Comparison of ENCODE assay signal across 13 cellular contexts in genomic region chr12:64587447-64587846, GRCh38.
"Had no signal": no experiment of that assay in that cellular context is flagged by ENCODE, and none has a peak within 500 bp of the region (broad histone marks: within the 10 kb centered on the region; RNA-seq: fewer than 3 reads in every experiment).

No MANE protein-coding gene starts in this region.

- FAIRE-seq: kidney had no signal

- H3K9me3 ChIP-seq: left ventricle myocardium inferior, ovary, stomach, thoracic aorta had no signal

- H3K27ac ChIP-seq: cardiac muscle cell, left ventricle myocardium inferior, ovary, stomach, thoracic aorta had no signal

- ATAC-seq: esophagus mucosa had no signal

- H3K27me3 ChIP-seq: cardiac muscle cell, ovary, stomach had no signal

- H3K36me3 ChIP-seq: cardiac muscle cell, left ventricle myocardium inferior, ovary, stomach, thoracic aorta had no signal

- DNase-seq: activated CD4-positive, alpha-beta T cell treated with anti-CD3 and anti-CD28 coated beads, Interleukin-2, amount 10 ng/mL, durations not matched to agents 7 days and 5 days; activated naive CD4-positive, alpha-beta T cell treated with anti-CD3 and anti-CD28 coated beads for 36 hours; dorsolateral prefrontal cortex; hippocampal formation; kidney; left ventricle myocardium inferior; naive B cell; ovary; stimulated activated CD4-positive, alpha-beta T cell treated with anti-CD3 and anti-CD28 coated beads, Interleukin-1b, Interleukin-23, amount 100 ng/mL, for 48 hours; stomach had no signal

- H3K4me3 ChIP-seq: cardiac muscle cell, dorsolateral prefrontal cortex, left ventricle myocardium inferior, ovary, stomach, thoracic aorta had no signal
